15 cellular contexts compared by ENCODE assay signal in the genomic region with DNA sequence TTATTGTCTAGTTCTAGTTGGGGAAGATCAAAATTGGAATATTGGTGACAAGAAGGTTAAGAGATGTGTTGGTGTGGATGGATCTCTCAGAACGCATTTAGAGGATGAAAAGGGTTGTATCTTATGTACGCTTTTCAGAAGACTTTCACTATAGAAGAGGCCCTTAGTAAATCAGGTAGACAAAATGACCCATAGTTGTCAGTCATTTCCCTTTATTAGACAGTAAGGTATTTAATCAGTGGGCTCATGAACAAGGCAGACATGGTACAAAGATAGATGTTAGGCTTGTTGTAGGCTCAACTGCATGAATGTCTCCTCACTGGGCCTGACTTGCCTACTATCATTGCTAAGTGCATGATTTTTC.
DNase-seq lines count a peak whose midpoint lies in the region; ATAC-seq and TF ChIP-seq lines count a peak whose summit lies in the region.
"Had no signal": no experiment of that assay in that cellular context is flagged by ENCODE, and none has a peak within 500 bp of the region (broad histone marks: within the 10 kb centered on the region; RNA-seq: fewer than 3 reads in every experiment).

No MANE protein-coding gene starts in this region.

- H3K9me3 ChIP-seq in naive thymus-derived CD4-positive, alpha-beta T cell (ENCODE audit: control insufficient read depth in 2 of 3, low read length in 3 of 3): no peaks in the 10 kb centered on the region

- no peak overlapping the region for H3K4me3 Mint-ChIP-seq in naive thymus-derived CD4-positive, alpha-beta T cell
- no peak overlapping the region for H3K4me3 Mint-ChIP-seq in MCF 10A (ENCODE audit: unreplicated experiment)
- H3K4me3 Mint-ChIP-seq: activated CD8-positive, alpha-beta T cell treated with anti-CD3 and anti-CD28 coated beads for 36 hours; activated naive CD8-positive, alpha-beta T cell treated with anti-CD3 and anti-CD28 coated beads for 36 hours had no signal

- no peaks in the 10 kb centered on the region for H3K4me1 ChIP-seq in naive thymus-derived CD4-positive, alpha-beta T cell (ENCODE audit: control insufficient read depth in 2 of 2, insufficient read depth in 2 of 2, low read length in 2 of 2)

- H3K9me3 Mint-ChIP-seq in naive thymus-derived CD4-positive, alpha-beta T cell: no peaks in the 10 kb centered on the region
- H3K9me3 Mint-ChIP-seq in MCF 10A (ENCODE audit: unreplicated experiment): no peaks in the 10 kb centered on the region
- H3K9me3 Mint-ChIP-seq: activated CD8-positive, alpha-beta T cell treated with anti-CD3 and anti-CD28 coated beads for 36 hours; activated naive CD8-positive, alpha-beta T cell treated with anti-CD3 and anti-CD28 coated beads for 36 hours had no signal

- H3K27ac Mint-ChIP-seq in naive thymus-derived CD4-positive, alpha-beta T cell: no peak overlapping the region
- H3K27ac Mint-ChIP-seq in MCF 10A (ENCODE audit: low read depth, unreplicated experiment): no peak overlapping the region
- H3K27ac Mint-ChIP-seq: activated CD8-positive, alpha-beta T cell treated with anti-CD3 and anti-CD28 coated beads for 36 hours; activated naive CD8-positive, alpha-beta T cell treated with anti-CD3 and anti-CD28 coated beads for 36 hours had no signal

- no peak for TF ChIP-seq CTCF in MCF 10A (IDR thresholded peaks at IDR 0.05; ENCODE audit: unreplicated experiment)

- no peaks in the 10 kb centered on the region for H3K27me3 ChIP-seq in naive thymus-derived CD4-positive, alpha-beta T cell (ENCODE audit: control insufficient read depth in 2 of 2, insufficient read depth in 2 of 2, low read length in 2 of 2)

- ATAC-seq in GM18498 (IDR thresholded peaks at IDR 0.05; ENCODE audit: unreplicated experiment) (peak; percentile 49), GM19395 (IDR thresholded peaks at IDR 0.05; ENCODE audit: unreplicated experiment) (peak; percentile 58), HG02642 (IDR thresholded peaks at IDR 0.05; ENCODE audit: poor library complexity, unreplicated experiment) (peak; percentile 32), HG03196 (IDR thresholded peaks at IDR 0.05; ENCODE audit: unreplicated experiment) (peak; percentile 30)
- no peak for ATAC-seq in naive thymus-derived CD4-positive, alpha-beta T cell
- ATAC-seq: activated CD8-positive, alpha-beta T cell treated with anti-CD3 and anti-CD28 coated beads for 36 hours; esophagus mucosa had no signal

- peaks cover 0 to 3% (median 0%) of the 10 kb centered on the region in 5 donors for H3K27me3 Mint-ChIP-seq in naive thymus-derived CD4-positive, alpha-beta T cell
- no peaks in the 10 kb centered on the region for H3K27me3 Mint-ChIP-seq in MCF 10A (ENCODE audit: insufficient read depth, unreplicated experiment)
- H3K27me3 Mint-ChIP-seq: activated CD8-positive, alpha-beta T cell treated with anti-CD3 and anti-CD28 coated beads for 36 hours; activated naive CD8-positive, alpha-beta T cell treated with anti-CD3 and anti-CD28 coated beads for 36 hours had no signal

- H3K36me3 ChIP-seq in naive thymus-derived CD4-positive, alpha-beta T cell (ENCODE audit: control insufficient read depth in 2 of 3, insufficient read depth in 3 of 3, low read length in 3 of 3): no peaks in the 10 kb centered on the region

- CTCF ChIA-PET in naive thymus-derived CD4-positive, alpha-beta T cell (lab: Charles Lee): no interaction called here
- CTCF ChIA-PET in MCF 10A (lab: Yijun Ruan, JAX): interaction anchor here (1.2 to 1.8 kb wide), 2 partner anchors 8 to 11 kb away, joined by 4 to 9 read pairs; no protein-coding TSS in a partner anchor

- H3K36me3 Mint-ChIP-seq in naive thymus-derived CD4-positive, alpha-beta T cell: no peaks in the 10 kb centered on the region
- no peaks in the 10 kb centered on the region for H3K36me3 Mint-ChIP-seq in MCF 10A (ENCODE audit: insufficient read depth, unreplicated experiment)
- H3K36me3 Mint-ChIP-seq: activated naive CD8-positive, alpha-beta T cell treated with anti-CD3 and anti-CD28 coated beads for 36 hours had no signal

- intact Hi-C loops in naive thymus-derived CD4-positive, alpha-beta T cell (cut with micrococcal nuclease): no loop called here
- intact Hi-C loops in MCF 10A (cut with micrococcal nuclease): no loop called here

- H3K4me1 Mint-ChIP-seq in naive thymus-derived CD4-positive, alpha-beta T cell: no peaks in the 10 kb centered on the region
- peaks cover 7% of the 10 kb centered on the region for H3K4me1 Mint-ChIP-seq in MCF 10A (ENCODE audit: insufficient read depth, unreplicated experiment)
- H3K4me1 Mint-ChIP-seq: activated naive CD8-positive, alpha-beta T cell treated with anti-CD3 and anti-CD28 coated beads for 36 hours had no signal

- H3K4me3 ChIP-seq in naive thymus-derived CD4-positive, alpha-beta T cell (ENCODE audit: low read length): no peak overlapping the region
- H3K4me3 ChIP-seq: lung had no signal

- no TSS peak for BruUV-seq in MCF 10A (replicated peaks; lab: Mats Ljungman, UMichigan)

- DNase-seq in HuH-7.5 (ENCODE audit: low spot score) (no peak), NOMO-1 (lab: John Stamatoyannopoulos, UW; ENCODE audit: unreplicated experiment in 2 of 2) (no peak), MCF 10A (ENCODE audit: unreplicated experiment) (no peak)
- DNase-seq in naive thymus-derived CD4-positive, alpha-beta T cell: no peak
- DNase-seq: ACHN; activated naive CD8-positive, alpha-beta T cell treated with anti-CD3 and anti-CD28 coated beads for 36 hours; NCI-H446 treated with DMSO at 0.1 percent for 48 hours had no signal

- no peak overlapping the region for H3K27ac ChIP-seq in naive thymus-derived CD4-positive, alpha-beta T cell (ENCODE audit: low read depth, low read length)
- H3K27ac ChIP-seq: HL-60 had no signal

- POLR2A ChIA-PET in naive thymus-derived CD4-positive, alpha-beta T cell (lab: Charles Lee): no interaction called here
- POLR2A ChIA-PET in MCF 10A (lab: Yijun Ruan, JAX): no interaction called here
